In the genomic region with DNA sequence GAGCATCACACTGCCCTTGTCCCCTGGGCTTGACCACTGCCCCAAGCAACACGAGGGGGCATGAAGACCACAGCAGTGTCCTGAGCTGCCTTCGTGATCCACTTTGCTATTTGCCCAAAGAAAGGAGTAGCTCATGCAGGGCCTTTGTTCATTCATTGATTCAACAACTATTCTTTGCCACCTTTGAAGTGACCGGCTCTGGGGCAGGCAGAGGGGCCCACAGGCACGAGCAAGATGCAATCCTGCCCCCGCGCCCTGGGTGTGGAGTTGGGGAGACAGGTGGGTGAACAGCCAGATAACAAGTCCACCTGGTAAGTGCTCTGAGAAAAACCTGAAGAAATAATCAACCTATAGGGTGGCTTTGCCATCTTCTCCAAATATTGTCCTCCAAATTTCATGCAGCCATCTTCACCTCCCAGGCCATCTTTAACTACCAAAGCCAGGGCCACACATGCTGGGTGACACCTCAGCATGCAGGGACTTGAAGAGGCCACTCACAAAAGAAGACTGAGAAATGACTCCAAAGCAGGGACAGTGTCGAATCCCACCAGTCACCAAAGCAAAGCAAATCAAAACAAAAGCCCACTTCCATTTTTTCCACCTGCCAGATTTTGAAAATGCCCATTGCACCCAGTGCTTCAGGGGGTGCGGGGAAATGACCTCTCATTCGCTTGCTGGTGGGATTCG, we compare ENCODE assay signal across 21 cellular contexts. TPM values are rescaled to one million over a fixed set of nuclear protein-coding genes. Genes with fewer than 3 reads are reported as not detected.
DNase-seq lines count a peak whose midpoint lies in the region; ATAC-seq lines count a peak whose summit lies in the region.
"Had no signal": no experiment of that assay in that cellular context is flagged by ENCODE, and none has a peak within 500 bp of the region (broad histone marks: within the 10 kb centered on the region; RNA-seq: fewer than 3 reads in every experiment).

No MANE protein-coding gene starts in this region.

- peak; percentile 21 for DNase-seq in activated CD8-positive, alpha-beta memory T cell treated with anti-CD3 and anti-CD28 coated beads for 24 hours
- no peak for DNase-seq in activated CD8-positive, alpha-beta memory T cell treated with anti-CD3 and anti-CD28 coated beads, Interleukin-2, amount 50 U/mL, for 48 hours
- DNase-seq in H7 (peak; percentile 16), head of caudate nucleus (peak in 23 of 42 donors; percentile 0 to 35 (median 5)), posterior vena cava (ENCODE audit: low spot score) (peak; percentile 67), NCI-H146 treated with DMSO at 0.1 percent for 48 hours (lab: John Stamatoyannopoulos, UW; ENCODE audit: unreplicated experiment) (no peak), kidney tubule cell (ENCODE audit: low spot score) (no peak)
- DNase-seq: activated CD4-positive, alpha-beta T cell treated with anti-CD3 and anti-CD28 coated beads, Interleukin-2, amount 50 U/mL, for 4 hours; body of pancreas; colonic mucosa; DMS153; foreskin melanocyte; HCEC 1CT; naive B cell; NCI-H1092; NCI-H526 had no signal

- intact Hi-C loops in head of caudate nucleus (cut with DNase I) (no loop called here), posterior vena cava (cut with DNase I) (no loop called here)

- no peaks in the 10 kb centered on the region for H3K36me3 ChIP-seq in H7 (replicated peaks; ENCODE audit: control insufficient read depth, insufficient read depth, low read length)
- H3K36me3 ChIP-seq: colonic mucosa had no signal

- no peak for ATAC-seq in GM19397 (IDR thresholded peaks at IDR 0.05; ENCODE audit: unreplicated experiment)
- ATAC-seq: body of pancreas had no signal

- no peaks in the 10 kb centered on the region for H3K27me3 ChIP-seq in H7 (ENCODE audit: control insufficient read depth, insufficient read depth, low read length)
- H3K27me3 ChIP-seq: body of pancreas, colonic mucosa had no signal

- H3K4me3 ChIP-seq in H7 (ENCODE audit: insufficient read depth, low read depth, low read length), result no peak overlapping the region
- H3K4me3 ChIP-seq: body of pancreas, colonic mucosa, lung, SK-N-MC had no signal

RNA-seq across cellular contexts. Expression of gene RBFOX3, which starts 18.2 kb away (rescaled TPM):
- total RNA-seq in H7 (2014; rRNA removed; shearing (Covaris generic)), result 3.5 and 13.4 TPM in 2 replicates
- 10 to 100 TPM in 1 of 2 donors, 1 to 10 TPM in 1; 7.1 to 21.6 TPM for total RNA-seq in posterior vena cava
- total RNA-seq: OCI-LY7, renal cortical epithelial cell had no signal

Comparison
In these comparisons a context has a peak if more than half of its experiments do, and no peak if none do; other contexts are left out.
1. DNase-seq: peak in activated CD8-positive, alpha-beta memory T cell treated with anti-CD3 and anti-CD28 coated beads for 24 hours (single experiment), H7 (single experiment), head of caudate nucleus (23 of 42) and posterior vena cava (single experiment); none in activated CD8-positive, alpha-beta memory T cell treated with anti-CD3 and anti-CD28 coated beads, Interleukin-2, amount 50 U/mL, for 48 hours (single experiment), NCI-H146 treated with DMSO at 0.1 percent for 48 hours (single experiment) and kidney tubule cell (single experiment).